ENCODE assay signal across 29 cellular contexts in the genomic region with DNA sequence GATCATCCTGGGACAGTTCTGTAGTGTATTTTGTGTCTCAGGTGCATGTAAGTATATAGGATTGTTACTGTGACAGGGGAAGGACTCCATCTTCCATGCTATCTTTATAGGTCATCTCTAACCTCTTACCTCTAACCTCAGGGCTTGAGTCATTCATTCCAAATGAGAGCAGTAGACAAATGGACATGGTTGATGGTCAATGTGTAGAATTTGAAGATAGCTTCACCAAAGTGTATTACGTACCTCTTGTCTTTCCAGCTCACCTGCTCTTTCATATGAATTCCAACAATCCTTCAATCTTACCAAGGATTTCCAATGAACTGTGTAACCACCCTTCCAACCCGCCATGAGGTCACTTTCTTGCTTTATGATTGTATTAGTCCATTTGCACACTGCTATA. TPM values are rescaled to one million over a fixed set of nuclear protein-coding genes. Genes with fewer than 3 reads are reported as not detected.
DNase-seq lines count a peak whose midpoint lies in the region; ATAC-seq and TF ChIP-seq lines count a peak whose summit lies in the region.
"Had no signal": no experiment of that assay in that cellular context is flagged by ENCODE, and none has a peak within 500 bp of the region (broad histone marks: within the 10 kb centered on the region; RNA-seq: fewer than 3 reads in every experiment).

No MANE protein-coding gene starts in this region.

- no peak overlapping the region for H4K12ac ChIP-seq in trophoblast cell (ENCODE audit: low read depth, low read length)

- no peak overlapping the region for H2AFZ ChIP-seq in trophoblast cell (ENCODE audit: insufficient read depth, low read length, poor library complexity)

- BruUV-seq in Caco-2 (replicated peaks; lab: Mats Ljungman, UMichigan): no TSS peak

- H3K4me3 ChIP-seq in Caco-2 (ENCODE audit: low read depth, low read length): no peak overlapping the region
- no peak overlapping the region for H3K4me3 ChIP-seq in trophoblast cell (ENCODE audit: low read depth, low read length)
- H3K4me3 ChIP-seq in mucosa of descending colon: no peak overlapping the region
- H3K4me3 ChIP-seq: A549; BLaER1; BLaER1 treated with 17β-estradiol and CSF1 and Interleukin-3, amounts not matched to agents 10 nM and 100 nM had no signal

- peaks cover 16% of the 10 kb centered on the region for H3K36me3 Mint-ChIP-seq in Caco-2 (ENCODE audit: insufficient read depth, unreplicated experiment)
- H3K36me3 Mint-ChIP-seq: CD14-positive monocyte; CD4-positive, alpha-beta memory T cell; CD4-positive, CD25-positive, alpha-beta regulatory T cell; CD8-positive, alpha-beta memory T cell; CD8-positive, alpha-beta T cell had no signal

- H3K18ac ChIP-seq in trophoblast cell (ENCODE audit: low read length): no peak overlapping the region

- H3K27me3 ChIP-seq in Caco-2 (replicated peaks; ENCODE audit: control insufficient read depth, insufficient read depth, low read length): no peaks in the 10 kb centered on the region
- no peaks in the 10 kb centered on the region for H3K27me3 ChIP-seq in trophoblast cell (ENCODE audit: insufficient read depth, low read length)
- H3K27me3 ChIP-seq: BE2C; BLaER1; BLaER1 treated with 17β-estradiol and CSF1 and Interleukin-3, amounts not matched to agents 10 nM and 100 nM had no signal

- no peak overlapping the region for H4K91ac ChIP-seq in trophoblast cell (ENCODE audit: low read depth, low read length)

- CTCF ChIA-PET in Caco-2 (lab: Charles Lee): no interaction called here

- no peak overlapping the region for H3K14ac ChIP-seq in trophoblast cell (ENCODE audit: low read length)

- H3K23ac ChIP-seq in trophoblast cell (ENCODE audit: low read length): no peak overlapping the region

- H3K27ac ChIP-seq in trophoblast cell (ENCODE audit: low read depth, low read length): no peak overlapping the region
- H3K27ac ChIP-seq: 22Rv1; A549; BLaER1; BLaER1 treated with 17β-estradiol and CSF1 and Interleukin-3, amounts not matched to agents 10 nM and 100 nM; C4-2B had no signal

- H3K79me2 ChIP-seq in trophoblast cell (ENCODE audit: control insufficient read depth, insufficient read depth, low read length, poor library complexity): no peaks in the 10 kb centered on the region

- no peak overlapping the region for H3K4me3 Mint-ChIP-seq in Caco-2 (ENCODE audit: unreplicated experiment)
- H3K4me3 Mint-ChIP-seq: B cell; CD14-positive monocyte; CD4-positive, alpha-beta memory T cell; CD4-positive, alpha-beta T cell; CD4-positive, CD25-positive, alpha-beta regulatory T cell; CD8-positive, alpha-beta memory T cell; CD8-positive, alpha-beta T cell had no signal

- no peak for ATAC-seq in mucosa of descending colon
- ATAC-seq: A549; CD8-positive, alpha-beta T cell had no signal

- TF ChIP-seq CTCF in Caco-2 (IDR thresholded peaks at IDR 0.05; ENCODE audit: insufficient read depth in 1 of 2, low read depth in 1 of 2, low read length in 1 of 2, severe bottlenecking in 1 of 2, unreplicated experiment in 1 of 2) (no peak), mucosa of descending colon (IDR thresholded peaks at IDR 0.05) (no peak)

- intact Hi-C loops in Caco-2 (cut with micrococcal nuclease; ENCODE audit: unreplicated experiment): no loop called here
- intact Hi-C loops in mucosa of descending colon (cut with DNase I, micrococcal nuclease): no loop called here

- H3K27ac Mint-ChIP-seq in Caco-2 (ENCODE audit: unreplicated experiment): peak overlapping the region; percentile 84
- H3K27ac Mint-ChIP-seq: B cell; CD4-positive, alpha-beta memory T cell; CD4-positive, alpha-beta T cell; CD4-positive, CD25-positive, alpha-beta regulatory T cell; CD8-positive, alpha-beta memory T cell; CD8-positive, alpha-beta T cell had no signal

- H2BK5ac ChIP-seq in trophoblast cell (ENCODE audit: low read depth, low read length, poor library complexity): no peak overlapping the region

- POLR2A ChIA-PET in Caco-2 (lab: Charles Lee): interaction anchor here (2.7 kb wide), 1 partner anchor 8 kb away, joined by 8 read pairs; the partner anchor contains the start of gene ADGRG6

- no peak overlapping the region for H3K4ac ChIP-seq in trophoblast cell (ENCODE audit: low read depth, low read length)

- no peaks in the 10 kb centered on the region for H3K27me3 Mint-ChIP-seq in Caco-2 (ENCODE audit: insufficient read depth, unreplicated experiment)

- no peaks in the 10 kb centered on the region for H3K36me3 ChIP-seq in Caco-2 (ENCODE audit: control insufficient read depth, insufficient read depth, low read length)
- H3K36me3 ChIP-seq in trophoblast cell (ENCODE audit: control insufficient read depth in 1 of 2, insufficient read depth in 2 of 2, low read length in 2 of 2): no peaks in the 10 kb centered on the region
- no peaks in the 10 kb centered on the region for H3K36me3 ChIP-seq in mucosa of descending colon (ENCODE audit: low read depth)
- H3K36me3 ChIP-seq: BE2C; BLaER1; BLaER1 treated with 17β-estradiol and CSF1 and Interleukin-3, amounts not matched to agents 10 nM and 100 nM had no signal

- H3K9me3 ChIP-seq in Caco-2 (no peaks in the 10 kb centered on the region), trophoblast cell (ENCODE audit: insufficient read depth, low read depth, low read length) (no peaks in the 10 kb centered on the region), mucosa of descending colon (no peaks in the 10 kb centered on the region)
- H3K9me3 ChIP-seq: A549; BE2C; BLaER1; BLaER1 treated with 17β-estradiol and CSF1 and Interleukin-3, amounts not matched to agents 10 nM and 100 nM had no signal

- H2AK5ac ChIP-seq in trophoblast cell (ENCODE audit: low read length): no peak overlapping the region

- peaks cover 28% of the 10 kb centered on the region for H3K9me3 Mint-ChIP-seq in Caco-2 (ENCODE audit: unreplicated experiment)
- H3K9me3 Mint-ChIP-seq: CD4-positive, alpha-beta T cell; CD4-positive, CD25-positive, alpha-beta regulatory T cell; CD8-positive, alpha-beta memory T cell; CD8-positive, alpha-beta T cell had no signal

- no CpG with 5 or more reads among the region's 2 CpGs for WGBS in trophoblast cell (ENCODE audit: extremely low coverage, insufficient coverage, insufficient read length)

- DNase-seq in Caco-2 (no peak), trophoblast cell (peak; percentile 47 to 91), EL (no peak), mucosa of descending colon (no peak)
- DNase-seq: 8988T; ACHN; AML-193; BE2C; C1 segment of cervical spinal cord; Calu3; CD4-positive, alpha-beta memory T cell; CD4-positive, alpha-beta T cell; CD4-positive, CD25-positive, alpha-beta regulatory T cell; CD8-positive, alpha-beta memory T cell; CD8-positive, alpha-beta T cell; COR-L47; DMS 273 treated with DMSO at 0.1 percent for 48 hours; DMS153; DMS53; DMS79; DMS79 treated with DMSO at 0.1 percent for 48 hours; DND-41 had no signal

- no peak overlapping the region for H4K8ac ChIP-seq in trophoblast cell (ENCODE audit: low read depth, low read length)

- H3K4me1 ChIP-seq in Caco-2: peaks cover 51% of the 10 kb centered on the region
- H3K4me1 ChIP-seq in trophoblast cell (ENCODE audit: control insufficient read depth in 1 of 2, insufficient read depth in 2 of 2, low read length in 2 of 2): peaks cover 0 to 8% of the 10 kb centered on the region in 2 experiments
- no peaks in the 10 kb centered on the region for H3K4me1 ChIP-seq in mucosa of descending colon (ENCODE audit: low read depth)
- H3K4me1 ChIP-seq: BE2C, BLaER1 had no signal

- H3K79me1 ChIP-seq in trophoblast cell (ENCODE audit: low read length): peaks cover 15% of the 10 kb centered on the region

- H3K9ac ChIP-seq in trophoblast cell (ENCODE audit: low read length): no peak overlapping the region
- H3K9ac ChIP-seq: BLaER1; BLaER1 treated with 17β-estradiol and CSF1 and Interleukin-3, amounts not matched to agents 10 nM and 100 nM had no signal

- no peak overlapping the region for H2BK12ac ChIP-seq in trophoblast cell (ENCODE audit: low read length)

- peaks cover 57% of the 10 kb centered on the region for H3K4me1 Mint-ChIP-seq in Caco-2 (ENCODE audit: low read depth, unreplicated experiment)
- H3K4me1 Mint-ChIP-seq: CD4-positive, alpha-beta memory T cell; CD8-positive, alpha-beta memory T cell had no signal

- no peak overlapping the region for H2BK120ac ChIP-seq in trophoblast cell (ENCODE audit: insufficient read depth, low read length, poor library complexity)

- H3K4me2 ChIP-seq in trophoblast cell (ENCODE audit: low read length): no peak overlapping the region
- H3K4me2 ChIP-seq: A549; BLaER1; BLaER1 treated with 17β-estradiol and CSF1 and Interleukin-3, amounts not matched to agents 10 nM and 100 nM had no signal

RNA-seq across cellular contexts. Expression of gene ADGRG6, which starts 8.7 kb away (rescaled TPM):
- total RNA-seq in Caco-2 (2022): 98.0 and 98.7 TPM in 2 replicates
- polyA plus RNA-seq in trophoblast cell (2013): 39.0 and 41.3 TPM in 2 replicates
- 10 to 100 TPM; 14.1 to 17.6 (median 17.1) TPM for total RNA-seq in mucosa of descending colon
- total RNA-seq: B cell had no signal
- polyA plus RNA-seq: CD4-positive, alpha-beta memory T cell; CD4-positive, CD25-positive, alpha-beta regulatory T cell; CD8-positive, alpha-beta memory T cell had no signal

Comparison
In these comparisons a context has a peak if more than half of its experiments do, and no peak if none do; other contexts are left out.
1. DNase-seq: peak in trophoblast cell (2 of 2); none in Caco-2 (0 of 2), EL (single experiment) and mucosa of descending colon (0 of 3).